Comparison of ENCODE assay signal across 8 cellular contexts in genomic region chr1:54800041-54800898, GRCh38. TPM values are rescaled to one million over a fixed set of nuclear protein-coding genes. Genes with fewer than 3 reads are reported as not detected.
DNase-seq lines count a peak whose midpoint lies in the region; ATAC-seq and TF ChIP-seq lines count a peak whose summit lies in the region.

No MANE protein-coding gene starts in this region.

- CTCF ChIA-PET in T-cell (lab: Charles Lee), result interaction anchor here (0.5 to 1.7 kb wide), 8 partner anchors 8 to 1607 kb away, joined by 3 to 9 read pairs (median 4); partner anchors contain the start of genes IFT25 (in 1 of the 2) and TTC4 (in 1 of the 2)

- H3K27ac ChIP-seq in right cardiac atrium (ENCODE audit: low read length), result no peak overlapping the region

- intact Hi-C loops in right cardiac atrium (cut with DNase I), result loop anchor here in 3 of 4 donors (10.0 kb wide), 3 partner anchors 305 to 925 kb away; no protein-coding TSS in a partner anchor

- no peaks in the 10 kb centered on the region for H3K9me3 ChIP-seq in ES-I3 (ENCODE audit: control insufficient read depth, insufficient read depth, low read length)
- no peaks in the 10 kb centered on the region for H3K9me3 ChIP-seq in right cardiac atrium (ENCODE audit: control insufficient read depth, low read length)

- no peak for TF ChIP-seq CTCF in progenitor cell of endocrine pancreas (IDR thresholded peaks at IDR 0.05; ENCODE audit: unreplicated experiment)

- no peak for DNase-seq in T-cell
- DNase-seq in right cardiac atrium, result no peak
- no peak for DNase-seq in progenitor cell of endocrine pancreas (ENCODE audit: low spot score, unreplicated experiment)
- DNase-seq in COLO668 (lab: John Stamatoyannopoulos, UW; ENCODE audit: unreplicated experiment), result no peak

- H3K9me3 Mint-ChIP-seq in T-cell (no peaks in the 10 kb centered on the region), progenitor cell of endocrine pancreas (ENCODE audit: low read depth) (no peaks in the 10 kb centered on the region)

- H3K27me3 Mint-ChIP-seq in T-cell (no peaks in the 10 kb centered on the region), progenitor cell of endocrine pancreas (peaks cover 26% of the 10 kb centered on the region)

- ATAC-seq in T-cell (replicated peaks in 1 of 4) (no peak), right cardiac atrium (no peak), HG03442 (IDR thresholded peaks at IDR 0.05; ENCODE audit: unreplicated experiment) (no peak), GM21423 (IDR thresholded peaks at IDR 0.05; ENCODE audit: unreplicated experiment) (no peak), HG03175 (IDR thresholded peaks at IDR 0.05; ENCODE audit: unreplicated experiment) (no peak)

- H3K36me3 ChIP-seq in ES-I3 (ENCODE audit: insufficient read depth, low read length), result no peaks in the 10 kb centered on the region

- H3K27ac Mint-ChIP-seq in T-cell (peak overlapping the region; percentile 87 to 91), progenitor cell of endocrine pancreas (no peak overlapping the region)

- peak overlapping the region; percentile 39; the same call in 1 of the 2 replicates for H3K9ac ChIP-seq in ES-I3 (ENCODE audit: low read depth, low read length)

- H3K4me3 Mint-ChIP-seq in T-cell (peak overlapping the region; percentile 92 to 95 (median 94)), progenitor cell of endocrine pancreas (ENCODE audit: low read depth) (peak overlapping the region; percentile 56)

- H3K36me3 Mint-ChIP-seq in T-cell, result peaks cover 8% of the 10 kb centered on the region
- H3K36me3 Mint-ChIP-seq in progenitor cell of endocrine pancreas (ENCODE audit: insufficient read depth), result no peaks in the 10 kb centered on the region

- H3K4me3 ChIP-seq in right cardiac atrium (ENCODE audit: low read length), result peak overlapping the region; percentile 26

- H3K4me1 Mint-ChIP-seq in T-cell (peaks cover 56 to 73% (median 62%) of the 10 kb centered on the region in 3 donors), progenitor cell of endocrine pancreas (ENCODE audit: low read depth) (no peaks in the 10 kb centered on the region)

- 29% methylated on average over 39 of the region's 39 CpGs for WGBS in right cardiac atrium

- POLR2A ChIA-PET in T-cell (lab: Charles Lee), result interaction anchor here in 1 of 2 donors (0.7 kb wide), 1 partner anchor 1621 kb away, joined by 3 read pairs; no protein-coding TSS in a partner anchor

- H3K27me3 ChIP-seq in right cardiac atrium (ENCODE audit: control insufficient read depth, insufficient read depth), result no peaks in the 10 kb centered on the region

- H3K4me1 ChIP-seq in ES-I3 (ENCODE audit: insufficient read depth, low read length), result peaks cover 7% of the 10 kb centered on the region
- no peaks in the 10 kb centered on the region for H3K4me1 ChIP-seq in right cardiac atrium (ENCODE audit: control insufficient read depth, insufficient read depth, low read length)

RNA-seq across cellular contexts. Expression of gene TTC22, which starts 0.9 kb away (rescaled TPM):
- total RNA-seq in T-cell, result 10 to 100 TPM in 4 of 5 donors, 1 to 10 TPM in 1; 8.4 to 21.0 (median 16.2) TPM
- under 1 TPM in 3 of 4 donors, not detected in 1; 0.06 to 0.17 (median 0.09) TPM for total RNA-seq in right cardiac atrium
- polyA plus RNA-seq in right cardiac atrium, result 0.05 TPM
- 2.4 TPM in 2 replicates for total RNA-seq in progenitor cell of endocrine pancreas

RNA-seq across cellular contexts. Expression of gene PARS2, which starts 35.9 kb away (rescaled TPM):
- total RNA-seq in T-cell, result 1 to 10 TPM in 3 of 5 donors, under 1 TPM in 2; 0.68 to 6.6 (median 6.0) TPM
- 1 to 10 TPM; 2.9 to 3.7 (median 3.3) TPM for total RNA-seq in right cardiac atrium
- polyA plus RNA-seq in right cardiac atrium, result 2.0 TPM
- 9.1 and 11.0 TPM in 2 replicates for total RNA-seq in progenitor cell of endocrine pancreas
